Comparison of ENCODE assay signal across 23 cellular contexts in the genomic region with DNA sequence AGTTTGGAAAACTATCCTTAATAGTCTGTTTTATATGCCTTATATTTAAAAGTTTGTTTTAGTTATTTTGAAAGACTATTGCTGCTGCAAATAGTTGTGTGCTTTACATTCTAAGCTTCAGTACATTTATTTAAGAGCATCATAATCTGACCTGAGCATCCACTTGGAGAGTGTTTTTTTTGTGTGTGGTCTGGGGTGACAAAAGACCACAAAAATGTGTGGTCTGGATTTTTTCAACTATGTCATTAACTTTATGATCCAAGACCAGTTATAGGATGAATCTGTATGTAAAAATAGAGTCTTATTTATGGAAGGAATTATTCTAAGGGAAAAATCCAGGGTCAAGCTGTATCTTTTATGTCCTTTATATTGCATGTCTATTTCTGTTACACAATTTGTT.
DNase-seq lines count a peak whose midpoint lies in the region; ATAC-seq and TF ChIP-seq lines count a peak whose summit lies in the region.
"Had no signal": no experiment of that assay in that cellular context is flagged by ENCODE, and none has a peak within 500 bp of the region (broad histone marks: within the 10 kb centered on the region; RNA-seq: fewer than 3 reads in every experiment).

No MANE protein-coding gene starts in this region.

- no peak overlapping the region for H3K9ac ChIP-seq in PC-3 (ENCODE audit: low read length)
- H3K9ac ChIP-seq: KMS-11 had no signal

- H3K27me3 Mint-ChIP-seq in chondrocyte (ENCODE audit: low read depth): no peaks in the 10 kb centered on the region
- H3K27me3 Mint-ChIP-seq in activated CD4-positive, alpha-beta T cell treated with anti-CD3 and anti-CD28 coated beads, Interleukin-2, amount 10 ng/mL, durations not matched to agents 24 days and 14 days: no peaks in the 10 kb centered on the region
- H3K27me3 Mint-ChIP-seq: activated CD4-positive, alpha-beta T cell treated with anti-CD3 and anti-CD28 coated beads, Interleukin-2, amount 10 ng/mL, durations not matched to agents 7 days and 5 days; activated naive CD8-positive, alpha-beta T cell treated with anti-CD3 and anti-CD28 coated beads, Interleukin-2, amount 10 ng/mL, durations not matched to agents 7 days and 5 days; CD4-positive, alpha-beta T cell had no signal

- peak overlapping the region; percentile 1 for H3K27ac Mint-ChIP-seq in chondrocyte (ENCODE audit: unreplicated experiment)
- H3K27ac Mint-ChIP-seq in activated CD4-positive, alpha-beta T cell treated with anti-CD3 and anti-CD28 coated beads, Interleukin-2, amount 10 ng/mL, durations not matched to agents 24 days and 14 days: no peak overlapping the region
- H3K27ac Mint-ChIP-seq: activated CD4-positive, alpha-beta T cell treated with anti-CD3 and anti-CD28 coated beads, Interleukin-2, amount 10 ng/mL, durations not matched to agents 7 days and 5 days; activated naive CD8-positive, alpha-beta T cell treated with anti-CD3 and anti-CD28 coated beads, Interleukin-2, amount 10 ng/mL, durations not matched to agents 7 days and 5 days; activated T-helper 2 cell treated with anti-CD3 and anti-CD28 coated beads, Interferon-gamma antibody, Interleukin-2, Interleukin-4, amounts not matched to agents 10 μg/mL and 5 μg/mL and 100 μg/mL, durations not matched to agents 14 hours and 24 hours and 36 hours; CD4-positive, alpha-beta T cell; GM23338; nephron progenitor cell had no signal

- H3K9me2 ChIP-seq in PC-3 (replicated peaks; ENCODE audit: low read length): no peaks in the 10 kb centered on the region

- no peaks in the 10 kb centered on the region for H3K79me2 ChIP-seq in PC-3 (ENCODE audit: low read length)

- intact Hi-C loops in PC-3 (cut with micrococcal nuclease): no loop called here
- intact Hi-C loops in activated CD4-positive, alpha-beta T cell treated with anti-CD3 and anti-CD28 coated beads, Interleukin-2, amount 10 ng/mL, durations not matched to agents 24 days and 14 days (cut with micrococcal nuclease): no loop called here

- H4K20me1 ChIP-seq in PC-3 (ENCODE audit: low read length): no peaks in the 10 kb centered on the region

- H3K36me3 ChIP-seq in PC-3 (ENCODE audit: low read depth, low read length): no peaks in the 10 kb centered on the region

- H3F3A ChIP-seq in PC-3 (ENCODE audit: low read length, unreplicated experiment): no peaks in the 10 kb centered on the region

- H3K4me3 ChIP-seq in PC-3 (ENCODE audit: low read length): no peak overlapping the region
- H3K4me3 ChIP-seq: GM23338, left lung, thoracic aorta had no signal

- no peak overlapping the region for H3K4me2 ChIP-seq in PC-3 (ENCODE audit: low read length)
- H3K4me2 ChIP-seq: GM23338, KMS-11 had no signal

- no peaks in the 10 kb centered on the region for H3K9me3 ChIP-seq in PC-3 (ENCODE audit: low read length)
- H3K9me3 ChIP-seq: left lung, thoracic aorta had no signal

- no peak overlapping the region for H3K27ac ChIP-seq in PC-3 (ENCODE audit: low read length)
- H3K27ac ChIP-seq: KMS-11, left lung, thoracic aorta had no signal

- TF ChIP-seq CTCF in PC-3 (conservative IDR thresholded peaks at IDR 0.05; ENCODE audit: low read depth, low read length) (no peak), chondrocyte (IDR thresholded peaks at IDR 0.05) (no peak)

- BruUV-seq in PC-3 (replicated peaks; lab: Mats Ljungman, UMichigan): no TSS peak

- H3K36me3 Mint-ChIP-seq in chondrocyte (ENCODE audit: low read depth): peaks cover 7% of the 10 kb centered on the region
- H3K36me3 Mint-ChIP-seq in activated CD4-positive, alpha-beta T cell treated with anti-CD3 and anti-CD28 coated beads, Interleukin-2, amount 10 ng/mL, durations not matched to agents 24 days and 14 days (ENCODE audit: low read depth): peaks cover 17% of the 10 kb centered on the region

- no peak overlapping the region for H2AFZ ChIP-seq in PC-3 (ENCODE audit: low read length)
- H2AFZ ChIP-seq: GM23338 had no signal

- CTCF ChIA-PET in PC-3 (lab: Charles Lee): no interaction called here

- ATAC-seq in PC-3 (no peak), HG03457 (IDR thresholded peaks at IDR 0.05; ENCODE audit: unreplicated experiment) (no peak)
- ATAC-seq: GM23338, left lung had no signal

- no peak overlapping the region for H3K4me3 Mint-ChIP-seq in chondrocyte (ENCODE audit: unreplicated experiment)
- H3K4me3 Mint-ChIP-seq in activated CD4-positive, alpha-beta T cell treated with anti-CD3 and anti-CD28 coated beads, Interleukin-2, amount 10 ng/mL, durations not matched to agents 24 days and 14 days: no peak overlapping the region
- H3K4me3 Mint-ChIP-seq: activated CD4-positive, alpha-beta T cell treated with anti-CD3 and anti-CD28 coated beads, Interleukin-2, amount 10 ng/mL, durations not matched to agents 7 days and 5 days; activated naive CD8-positive, alpha-beta T cell treated with anti-CD3 and anti-CD28 coated beads, Interleukin-2, amount 10 ng/mL, durations not matched to agents 7 days and 5 days; CD4-positive, alpha-beta T cell; GM23338; nephron progenitor cell had no signal

- DNase-seq in Daoy (ENCODE audit: low read depth) (peak; percentile 29), PC-3 (peak; percentile 6), chondrocyte (ENCODE audit: low spot score) (no peak), left kidney (ENCODE audit: low read depth, low spot score) (peak; percentile 29), DMS153 treated with DMSO at 0.1 percent for 48 hours (lab: John Stamatoyannopoulos, UW; ENCODE audit: unreplicated experiment) (no peak)
- DNase-seq in activated CD4-positive, alpha-beta T cell treated with anti-CD3 and anti-CD28 coated beads, Interleukin-2, amount 10 ng/mL, durations not matched to agents 24 days and 14 days: no peak
- no peak for DNase-seq in activated effector memory CD4-positive, alpha-beta T cell treated with anti-CD3 and anti-CD28 coated beads, Interleukin-2, amount 50 U/mL, for 16 hours
- DNase-seq: activated CD4-positive, alpha-beta T cell treated with anti-CD3 and anti-CD28 coated beads, Interleukin-2, amount 10 ng/mL, durations not matched to agents 7 days and 5 days; activated naive CD8-positive, alpha-beta T cell treated with anti-CD3 and anti-CD28 coated beads, Interleukin-2, amount 10 ng/mL, durations not matched to agents 7 days and 5 days; caudate nucleus; CD4-positive, alpha-beta T cell; DMS 273 treated with DMSO at 0.1 percent for 48 hours; left lung; NCI-H2081 treated with DMSO at 0.1 percent for 48 hours; NCI-H446 treated with DMSO at 0.1 percent for 48 hours; nephron progenitor cell; small intestine; stimulated activated naive CD4-positive, alpha-beta T cell had no signal

- no peaks in the 10 kb centered on the region for H3K27me3 ChIP-seq in PC-3 (ENCODE audit: low read length)
- H3K27me3 ChIP-seq: left lung had no signal

- peaks cover 22% of the 10 kb centered on the region for H3K4me1 Mint-ChIP-seq in chondrocyte (ENCODE audit: low read depth)
- H3K4me1 Mint-ChIP-seq in activated CD4-positive, alpha-beta T cell treated with anti-CD3 and anti-CD28 coated beads, Interleukin-2, amount 10 ng/mL, durations not matched to agents 24 days and 14 days: no peaks in the 10 kb centered on the region
- H3K4me1 Mint-ChIP-seq: GM23338, nephron progenitor cell had no signal

- H3K9me3 Mint-ChIP-seq in chondrocyte (ENCODE audit: low read depth): no peaks in the 10 kb centered on the region
- H3K9me3 Mint-ChIP-seq in activated CD4-positive, alpha-beta T cell treated with anti-CD3 and anti-CD28 coated beads, Interleukin-2, amount 10 ng/mL, durations not matched to agents 24 days and 14 days: no peaks in the 10 kb centered on the region
- H3K9me3 Mint-ChIP-seq: activated CD4-positive, alpha-beta T cell treated with anti-CD3 and anti-CD28 coated beads, Interleukin-2, amount 10 ng/mL, durations not matched to agents 7 days and 5 days; activated naive CD8-positive, alpha-beta T cell treated with anti-CD3 and anti-CD28 coated beads, Interleukin-2, amount 10 ng/mL, durations not matched to agents 7 days and 5 days; activated T-helper 2 cell treated with anti-CD3 and anti-CD28 coated beads, Interferon-gamma antibody, Interleukin-2, Interleukin-4, amounts not matched to agents 10 μg/mL and 5 μg/mL and 100 μg/mL, durations not matched to agents 14 hours and 24 hours and 36 hours; CD4-positive, alpha-beta T cell; GM23338; nephron progenitor cell had no signal

- POLR2A ChIA-PET in PC-3 (lab: Charles Lee; ENCODE audit: unreplicated experiment): no interaction called here

- H3K4me1 ChIP-seq in PC-3 (ENCODE audit: insufficient read depth, low read length): no peaks in the 10 kb centered on the region
- H3K4me1 ChIP-seq: left lung had no signal

Comparison
In these comparisons a context has a peak if more than half of its experiments do, and no peak if none do; other contexts are left out.
1. DNase-seq: peak in Daoy (single experiment), PC-3 (single experiment) and left kidney (single experiment); none in chondrocyte (single experiment), DMS153 treated with DMSO at 0.1 percent for 48 hours (single experiment), activated CD4-positive, alpha-beta T cell treated with anti-CD3 and anti-CD28 coated beads, Interleukin-2, amount 10 ng/mL, durations not matched to agents 24 days and 14 days (single experiment) and activated effector memory CD4-positive, alpha-beta T cell treated with anti-CD3 and anti-CD28 coated beads, Interleukin-2, amount 50 U/mL, for 16 hours (single experiment).